1 cellular context compared by ENCODE assay signal in genomic region chr3:123755085-123755484, GRCh38.
TF ChIP-seq lines count a peak whose summit lies in the region.

No MANE protein-coding gene starts in this region.

TF ChIP-seq in HepG2, 621 proteins besides CTCF, POLR2A, EP300 and RAD21 (continued from another document and continues in another):
- no peak for TF ChIP-seq ZNF513 (CRISPR knock-in tag; conservative IDR thresholded peaks at IDR 0.05)
- no peak for TF ChIP-seq FOXO4 (CRISPR knock-in tag; conservative IDR thresholded peaks at IDR 0.05)
- 0 out of 2 replicates have a peak, but pooled peaks have one; percentile 21 for TF ChIP-seq ZBTB33 (CRISPR knock-in tag; IDR thresholded peaks at IDR 0.05)
- no peak for TF ChIP-seq MTA3 (CRISPR knock-in tag; IDR thresholded peaks at IDR 0.05)
- no peak for TF ChIP-seq ZNF30 (CRISPR knock-in tag; IDR thresholded peaks at IDR 0.05)
- no peak for TF ChIP-seq E2F2 (CRISPR knock-in tag; IDR thresholded peaks at IDR 0.05; ENCODE audit: borderline replicate concordance)
- no peak for TF ChIP-seq ZNF207 (IDR thresholded peaks at IDR 0.05; ENCODE audit: borderline replicate concordance)
- TF ChIP-seq AGO2 (optimal IDR thresholded peaks at IDR 0.05; ENCODE audit: low read depth, low read length), result no peak
- TF ChIP-seq ZFP62 (CRISPR knock-in tag; IDR thresholded peaks at IDR 0.05), result no peak
- TF ChIP-seq ZNF441 (CRISPR knock-in tag; IDR thresholded peaks at IDR 0.05; ENCODE audit: borderline replicate concordance), result peak; percentile 32; the same call in 1 of the 2 replicates
- no peak for TF ChIP-seq ZNF660 (CRISPR knock-in tag; IDR thresholded peaks at IDR 0.05; ENCODE audit: borderline replicate concordance, low read depth)
- TF ChIP-seq REL (CRISPR knock-in tag; conservative IDR thresholded peaks at IDR 0.05), result no peak
- 0 out of 2 replicates have a peak, but pooled peaks have one; percentile 39 for TF ChIP-seq ZBTB3 (CRISPR knock-in tag; IDR thresholded peaks at IDR 0.05; ENCODE audit: borderline replicate concordance, low read depth)
- peak; percentile 81; the same call in 1 of the 2 replicates for TF ChIP-seq ERF (CRISPR knock-in tag; IDR thresholded peaks at IDR 0.05)
- TF ChIP-seq SALL1 (CRISPR knock-in tag; IDR thresholded peaks at IDR 0.05), result peak; percentile 89
- TF ChIP-seq ZFP36 (IDR thresholded peaks at IDR 0.05; ENCODE audit: borderline replicate concordance, low read depth, low read length, partially characterized antibody), result no peak
- no peak for TF ChIP-seq RNF2 (conservative IDR thresholded peaks at IDR 0.05; ENCODE audit: low read depth)
- TF ChIP-seq IKZF5 (CRISPR knock-in tag; IDR thresholded peaks at IDR 0.05), result peak; percentile 86
- TF ChIP-seq ZNF547 (CRISPR knock-in tag; IDR thresholded peaks at IDR 0.05), result no peak
- TF ChIP-seq STAG1 (CRISPR knock-in tag; IDR thresholded peaks at IDR 0.05), result peak; percentile 24; the same call in 1 of the 2 replicates
- peak; percentile 46; the same call in 1 of the 2 replicates for TF ChIP-seq ZNF605 (CRISPR knock-in tag; IDR thresholded peaks at IDR 0.05)
- peak; percentile 97 for TF ChIP-seq HNRNPUL1 (IDR thresholded peaks at IDR 0.05; ENCODE audit: low read depth, low read length)
- peak; percentile 87 for TF ChIP-seq PHF21A (CRISPR knock-in tag; IDR thresholded peaks at IDR 0.05)
- TF ChIP-seq NPAS2 (CRISPR knock-in tag; IDR thresholded peaks at IDR 0.05; ENCODE audit: borderline replicate concordance), result no peak
- TF ChIP-seq MIXL1 (CRISPR knock-in tag; IDR thresholded peaks at IDR 0.05), result peak; percentile 74
- TF ChIP-seq TAF1 (CRISPR knock-in tag; IDR thresholded peaks at IDR 0.05), result peak; percentile 22; the same call in 1 of the 2 replicates
- TF ChIP-seq ZNF121 (CRISPR knock-in tag; IDR thresholded peaks at IDR 0.05), result peak; percentile 46; the same call in 1 of the 2 replicates
- TF ChIP-seq ZGPAT (CRISPR knock-in tag; IDR thresholded peaks at IDR 0.05), result peak; percentile 80
- TF ChIP-seq GRHL1 (CRISPR knock-in tag; conservative IDR thresholded peaks at IDR 0.05), result no peak
- TF ChIP-seq ARID5B (CRISPR knock-in tag; IDR thresholded peaks at IDR 0.05), result peak; percentile 81
- no peak for TF ChIP-seq ZNF337 (CRISPR knock-in tag; IDR thresholded peaks at IDR 0.05; ENCODE audit: borderline replicate concordance, low read depth)
- TF ChIP-seq ESRRA (CRISPR knock-in tag; IDR thresholded peaks at IDR 0.05; ENCODE audit: low read depth), result no peak
- TF ChIP-seq NCOR1 (IDR thresholded peaks at IDR 0.05; ENCODE audit: borderline replicate concordance, low read length), result peak; percentile 69; the same call in 1 of the 2 replicates
- no peak for TF ChIP-seq MTF1 (CRISPR knock-in tag; IDR thresholded peaks at IDR 0.05)
- TF ChIP-seq ZBTB43 (CRISPR knock-in tag; conservative IDR thresholded peaks at IDR 0.05), result no peak
- no peak for TF ChIP-seq ZNF512B (CRISPR knock-in tag; IDR thresholded peaks at IDR 0.05; ENCODE audit: borderline replicate concordance)
- TF ChIP-seq TFAP4 (IDR thresholded peaks at IDR 0.05; ENCODE audit: borderline replicate concordance, low read depth), result peak; percentile 45; the same call in 1 of the 2 replicates
- TF ChIP-seq FOXA3 (CRISPR knock-in tag; IDR thresholded peaks at IDR 0.05), result peak; percentile 66
- peak; percentile 66; the same call in 1 of the 2 replicates for TF ChIP-seq ZNF747 (CRISPR knock-in tag; IDR thresholded peaks at IDR 0.05; ENCODE audit: borderline replicate concordance)
- TF ChIP-seq ZNF619 (CRISPR knock-in tag; IDR thresholded peaks at IDR 0.05), result no peak
- TF ChIP-seq ZNF709 (CRISPR knock-in tag; IDR thresholded peaks at IDR 0.05), result no peak
- no peak for TF ChIP-seq ZNF235 (CRISPR knock-in tag; IDR thresholded peaks at IDR 0.05; ENCODE audit: borderline replicate concordance)
